22 cellular contexts compared by ENCODE assay signal in the genomic region with DNA sequence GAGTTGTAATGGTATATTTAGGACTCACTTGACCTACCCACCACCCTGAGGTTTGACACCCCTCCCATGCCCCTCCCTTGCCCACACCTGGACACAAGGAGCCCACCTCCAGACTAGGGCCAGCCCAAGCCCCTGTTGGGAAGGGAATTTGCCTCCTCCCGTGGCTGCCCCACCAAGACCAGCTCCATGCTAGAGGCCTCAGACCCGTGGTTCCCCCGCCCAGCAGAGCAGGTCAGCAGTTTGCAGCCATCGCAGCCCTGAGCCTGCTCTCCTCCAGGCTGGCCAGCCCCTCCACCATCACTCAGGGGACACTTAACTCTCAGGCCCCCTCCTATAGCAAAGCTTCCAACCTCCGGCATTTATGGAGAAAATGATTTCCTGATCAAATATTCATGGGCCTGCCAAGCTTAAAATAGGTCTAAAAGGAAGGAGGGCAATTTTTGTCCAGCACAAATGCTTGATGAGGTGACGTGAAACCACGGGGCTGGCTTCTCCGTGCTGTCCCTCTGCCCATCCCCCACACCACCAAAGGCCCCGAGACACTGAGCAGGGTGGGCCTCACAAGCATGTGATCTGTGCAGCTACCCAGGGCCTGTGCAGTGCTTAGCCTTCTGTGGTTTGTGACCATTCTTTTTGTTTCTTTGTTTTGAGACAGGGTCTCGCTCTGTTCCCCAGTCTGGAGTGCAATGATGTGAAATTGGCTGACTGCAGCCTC.
"Had no signal": no experiment of that assay in that cellular context is flagged by ENCODE, and none has a peak within 500 bp of the region (broad histone marks: within the 10 kb centered on the region; RNA-seq: fewer than 3 reads in every experiment).

No MANE protein-coding gene starts in this region.

- ATAC-seq: heart left ventricle; left colon; naive thymus-derived CD4-positive, alpha-beta T cell; right lobe of liver; stimulated activated effector memory CD8-positive, alpha-beta T cell treated with anti-CD3 and anti-CD28 coated beads, Interleukin-12 subunit alpha, Interleukin-12 subunit beta, amount 100 ng/mL, for 72 hours; stimulated activated naive CD8-positive, alpha-beta T cell treated with anti-CD3 and anti-CD28 coated beads, Interleukin-15, Interleukin-2, amounts not matched to agents 100 U/mL and 50 U/mL, for 24 hours had no signal

- DNase-seq: effector CD4-positive, alpha-beta T cell; endodermal cell; erythroblast; foreskin melanocyte; hippocampal formation; left colon; mesendoderm; naive thymus-derived CD4-positive, alpha-beta T cell; right lobe of liver; stimulated activated CD4-positive, alpha-beta T cell treated with anti-CD3 and anti-CD28 coated beads, Interleukin-4, amount 100 ng/mL, for 1 hour; stimulated activated CD8-positive, alpha-beta memory T cell treated with anti-CD3 and anti-CD28 coated beads, Interleukin-4, amount 100 ng/mL, for 48 hours; stimulated activated naive CD8-positive, alpha-beta T cell treated with anti-CD3 and anti-CD28 coated beads, Interleukin-15, Interleukin-2, amounts not matched to agents 100 U/mL and 50 U/mL, for 24 hours; thyroid gland had no signal

- H3K4me1 ChIP-seq: heart left ventricle, parathyroid adenoma, prostate gland, right lobe of liver, suprapubic skin had no signal

- H3K27ac Mint-ChIP-seq: endodermal cell; naive thymus-derived CD4-positive, alpha-beta T cell; stimulated activated effector memory CD8-positive, alpha-beta T cell treated with anti-CD3 and anti-CD28 coated beads, Interleukin-12 subunit alpha, Interleukin-12 subunit beta, amount 100 ng/mL, for 72 hours had no signal

- H2AFZ ChIP-seq: parathyroid adenoma had no signal

- FAIRE-seq: endothelial cell of umbilical vein had no signal

- H3K79me2 ChIP-seq: parathyroid adenoma had no signal

- H3K36me3 ChIP-seq: heart left ventricle, prostate gland, right lobe of liver, suprapubic skin, thyroid gland, upper lobe of left lung, vagina had no signal

- H3K9me3 Mint-ChIP-seq: stimulated activated effector memory CD8-positive, alpha-beta T cell treated with anti-CD3 and anti-CD28 coated beads, Interleukin-12 subunit alpha, Interleukin-12 subunit beta, amount 100 ng/mL, for 72 hours had no signal

- H3K4me3 Mint-ChIP-seq: endodermal cell; naive thymus-derived CD4-positive, alpha-beta T cell; stimulated activated effector memory CD8-positive, alpha-beta T cell treated with anti-CD3 and anti-CD28 coated beads, Interleukin-12 subunit alpha, Interleukin-12 subunit beta, amount 100 ng/mL, for 72 hours had no signal

- H3K9ac ChIP-seq: parathyroid adenoma had no signal

- H3K9me3 ChIP-seq: prostate gland, right lobe of liver, suprapubic skin, thyroid gland, upper lobe of left lung, vagina had no signal

- H3K4me3 ChIP-seq: coronary artery, heart left ventricle, prostate gland, right lobe of liver, suprapubic skin, thyroid gland, upper lobe of left lung, vagina had no signal

- H3K36me3 Mint-ChIP-seq: naive thymus-derived CD4-positive, alpha-beta T cell; stimulated activated effector memory CD8-positive, alpha-beta T cell treated with anti-CD3 and anti-CD28 coated beads, Interleukin-12 subunit alpha, Interleukin-12 subunit beta, amount 100 ng/mL, for 72 hours had no signal

- H3K27ac ChIP-seq: coronary artery, heart left ventricle, parathyroid adenoma, prostate gland, right lobe of liver, suprapubic skin, thyroid gland, upper lobe of left lung, vagina had no signal

- H3K27me3 ChIP-seq: right lobe of liver, thyroid gland, upper lobe of left lung, vagina had no signal
